10 cellular contexts compared by ENCODE assay signal in genomic region chr11:112082729-112083128, GRCh38. TPM values are rescaled to one million over a fixed set of nuclear protein-coding genes. Genes with fewer than 3 reads are reported as not detected.
DNase-seq lines count a peak whose midpoint lies in the region; ATAC-seq and TF ChIP-seq lines count a peak whose summit lies in the region.
"Had no signal": no experiment of that assay in that cellular context is flagged by ENCODE, and none has a peak within 500 bp of the region (broad histone marks: within the 10 kb centered on the region; RNA-seq: fewer than 3 reads in every experiment).

No MANE protein-coding gene starts in this region.

- TF ChIP-seq POLR2A in HCT116 (IDR thresholded peaks at IDR 0.05; ENCODE audit: borderline replicate concordance, extremely low read depth, insufficient read depth, insufficient read length), result no peak

- H3K56ac ChIP-seq in mesendoderm (ENCODE audit: low read length), result no peak overlapping the region

- H3K9me3 ChIP-seq in HCT116 (ENCODE audit: control insufficient read depth in 1 of 2, insufficient read depth in 1 of 2, low read depth in 1 of 2, low read length in 2 of 2) (no peaks in the 10 kb centered on the region), mesodermal cell (ENCODE audit: control insufficient read depth, low read length) (no peaks in the 10 kb centered on the region)
- H3K9me3 ChIP-seq: thoracic aorta had no signal

- H3K36me3 Mint-ChIP-seq in activated T-helper 17 cell treated with anti-CD3 and anti-CD28 coated beads, Interleukin-2, amount 50 U/mL, for 72 hours (ENCODE audit: low read depth), result peaks cover 99% of the 10 kb centered on the region
- peaks cover 43% of the 10 kb centered on the region for H3K36me3 Mint-ChIP-seq in osteocyte (ENCODE audit: unreplicated experiment)

- H3K18ac ChIP-seq in mesendoderm (ENCODE audit: low read length), result no peak overlapping the region

- no peaks in the 10 kb centered on the region for H4K20me1 ChIP-seq in HCT116 (ENCODE audit: insufficient read depth)

- H3K79me2 ChIP-seq in HCT116 (ENCODE audit: insufficient read depth, low read length) (peaks cover 40% of the 10 kb centered on the region), mesendoderm (ENCODE audit: control insufficient read depth, insufficient read depth, low read length) (peaks cover 20% of the 10 kb centered on the region)

- ATAC-seq in HCT116, result no peak
- peak; percentile 81 for ATAC-seq in activated T-helper 17 cell treated with anti-CD3 and anti-CD28 coated beads, Interleukin-2, amount 50 U/mL, for 72 hours (replicated peaks)

- H4K8ac ChIP-seq in mesendoderm (ENCODE audit: low read depth, low read length), result no peak overlapping the region

- H3K4me1 ChIP-seq in HCT116 (ENCODE audit: control insufficient read depth in 1 of 2, insufficient read depth in 2 of 2, low read length in 2 of 2) (peaks cover 0 to 11% of the 10 kb centered on the region in 2 experiments; a peak in 2 of 4 replicates), mesodermal cell (ENCODE audit: control insufficient read depth, insufficient read depth, low read length, poor library complexity, severe bottlenecking) (peaks cover 14% of the 10 kb centered on the region), mesendoderm (ENCODE audit: control insufficient read depth, low read depth, low read length) (no peaks in the 10 kb centered on the region)

- H3K9me2 ChIP-seq in HCT116 (ENCODE audit: insufficient read depth), result no peaks in the 10 kb centered on the region

- peak; percentile 54 for DNase-seq in AG20443 (ENCODE audit: low spot score)
- no peak for DNase-seq in HCT116 (ENCODE audit: low read depth, low spot score)
- no peak for DNase-seq in mesendoderm
- no peak for DNase-seq in NCI-H2171 (lab: John Stamatoyannopoulos, UW)
- no peak for DNase-seq in osteocyte (ENCODE audit: extremely low spot score, unreplicated experiment)
- no peak for DNase-seq in dermis blood vessel endothelial cell
- DNase-seq: NCI-H2029 treated with DMSO at 0.1 percent for 48 hours had no signal

- peaks cover 34% of the 10 kb centered on the region for H3K4me1 Mint-ChIP-seq in activated T-helper 17 cell treated with anti-CD3 and anti-CD28 coated beads, Interleukin-2, amount 50 U/mL, for 72 hours
- peaks cover 23% of the 10 kb centered on the region for H3K4me1 Mint-ChIP-seq in osteocyte (ENCODE audit: unreplicated experiment)

- peak overlapping the region; percentile 96 for H3K27ac Mint-ChIP-seq in activated T-helper 17 cell treated with anti-CD3 and anti-CD28 coated beads, Interleukin-2, amount 50 U/mL, for 72 hours
- no peak overlapping the region for H3K27ac Mint-ChIP-seq in osteocyte (ENCODE audit: unreplicated experiment)

- peaks cover 45 to 54% of the 10 kb centered on the region in 2 experiments for H3K36me3 ChIP-seq in HCT116 (ENCODE audit: control insufficient read depth in 1 of 2, insufficient read depth in 2 of 2, low read length in 2 of 2)
- peaks cover 70% of the 10 kb centered on the region for H3K36me3 ChIP-seq in mesodermal cell (ENCODE audit: control insufficient read depth, insufficient read depth, low read length)
- H3K36me3 ChIP-seq in mesendoderm (ENCODE audit: control insufficient read depth, insufficient read depth, low read length), result peaks cover 9% of the 10 kb centered on the region

- TF ChIP-seq RAD21 in HCT116 (IDR thresholded peaks at IDR 0.05; ENCODE audit: low read depth), result no peak

- H3K27me3 Mint-ChIP-seq in activated T-helper 17 cell treated with anti-CD3 and anti-CD28 coated beads, Interleukin-2, amount 50 U/mL, for 72 hours, result no peaks in the 10 kb centered on the region
- no peaks in the 10 kb centered on the region for H3K27me3 Mint-ChIP-seq in osteocyte (ENCODE audit: unreplicated experiment)

- H3K27ac ChIP-seq in HCT116 (ENCODE audit: low read depth, low read length) (no peak overlapping the region), mesodermal cell (ENCODE audit: low read depth, low read length, severe bottlenecking) (peak overlapping the region; percentile 85), mesendoderm (ENCODE audit: low read depth, low read length) (no peak overlapping the region)
- H3K27ac ChIP-seq: thoracic aorta had no signal

- no peak overlapping the region for H2AK5ac ChIP-seq in mesendoderm (ENCODE audit: low read length)

- no peak overlapping the region for H4K5ac ChIP-seq in mesendoderm (ENCODE audit: low read length)

- H3K79me1 ChIP-seq in mesendoderm (ENCODE audit: low read length), result peaks cover 12% of the 10 kb centered on the region

- intact Hi-C loops in HCT116 (cut with micrococcal nuclease), result no loop called here

- H2BK15ac ChIP-seq in mesendoderm (replicated peaks; ENCODE audit: low read depth), result no peak overlapping the region

- H3K4ac ChIP-seq in mesendoderm (ENCODE audit: low read depth, low read length), result no peak overlapping the region

- RAD21 ChIA-PET in HCT116 (lab: Charles Lee; ENCODE audit: low non-redundant PET in 1 of 2, low total read pairs in 2 of 2, uncharacterized antibody in 2 of 2, unreplicated experiment in 2 of 2), result no interaction called here

- H2AFZ ChIP-seq in HCT116 (ENCODE audit: low read depth, low read length, poor library complexity, severe bottlenecking), result no peak overlapping the region

- H3K4me2 ChIP-seq in HCT116 (ENCODE audit: low read length) (no peak overlapping the region), mesendoderm (ENCODE audit: low read length) (no peak overlapping the region)

- H3K4me3 Mint-ChIP-seq in activated T-helper 17 cell treated with anti-CD3 and anti-CD28 coated beads, Interleukin-2, amount 50 U/mL, for 72 hours, result peak overlapping the region; percentile 56
- H3K4me3 Mint-ChIP-seq in osteocyte (ENCODE audit: unreplicated experiment), result no peak overlapping the region

- H3K9ac ChIP-seq in HCT116 (ENCODE audit: low read length) (no peak overlapping the region), mesendoderm (ENCODE audit: low read length) (no peak overlapping the region)

- CTCF ChIA-PET in HCT116 (lab: Charles Lee), result no interaction called here

- POLR2A ChIA-PET in HCT116 (lab: Charles Lee), result no interaction called here

- no peak overlapping the region for H2BK5ac ChIP-seq in mesendoderm (ENCODE audit: low read length)

- H2BK120ac ChIP-seq in mesendoderm (ENCODE audit: low read depth, low read length), result no peak overlapping the region

- no peaks in the 10 kb centered on the region for H3K27me3 ChIP-seq in HCT116 (ENCODE audit: insufficient read depth, low read length)
- H3K27me3 ChIP-seq in mesendoderm (ENCODE audit: insufficient read depth, low read length, poor library complexity), result no peaks in the 10 kb centered on the region

- no TSS peak for BruUV-seq in HCT116 (replicated peaks; lab: Mats Ljungman, UMichigan)

- TF ChIP-seq CTCF in HCT116 (IDR thresholded peaks at IDR 0.05 in 2 of 3, conservative IDR thresholded peaks at IDR 0.05 in 1 of 3; ENCODE audit: borderline replicate concordance in 1 of 3, insufficient read depth in 1 of 3, low read depth in 2 of 3, low read length in 2 of 3) (no peak), osteocyte (IDR thresholded peaks at IDR 0.05) (no peak)

- H3K4me3 ChIP-seq in HCT116 (replicated peaks in 1 of 2; ENCODE audit: low read depth in 1 of 2, low read length in 2 of 2) (no peak overlapping the region), mesodermal cell (ENCODE audit: extremely low read depth, insufficient read depth, low read length, poor library complexity, severe bottlenecking) (no peak overlapping the region), mesendoderm (ENCODE audit: low read length) (no peak overlapping the region)
- H3K4me3 ChIP-seq: thoracic aorta had no signal

- WGBS in mesodermal cell (ENCODE audit: insufficient coverage in 2 of 2), 2 experiments, result 88 to 90% methylated on average over 3 to 4 of the region's 4 CpGs
- no CpG with 5 or more reads among the region's 4 CpGs for WGBS in mesendoderm (ENCODE audit: extremely low coverage, insufficient coverage, low lambda C conversion rate)

- no peak overlapping the region for H3K23ac ChIP-seq in mesendoderm (ENCODE audit: low read length)

- H3K9me3 Mint-ChIP-seq in activated T-helper 17 cell treated with anti-CD3 and anti-CD28 coated beads, Interleukin-2, amount 50 U/mL, for 72 hours, result no peaks in the 10 kb centered on the region
- H3K9me3 Mint-ChIP-seq in osteocyte (ENCODE audit: unreplicated experiment), result no peaks in the 10 kb centered on the region

RNA-seq across cellular contexts. Expression of gene TIMM8B, which starts 3.8 kb away (rescaled TPM):
- total RNA-seq in HCT116 (2021; ENCODE audit: unreplicated experiment), result 62.1 TPM
- 63.5 and 73.7 TPM in 2 replicates for polyA plus RNA-seq in HCT116 (2012)
- 10 to 100 TPM; 26.6 to 42.6 TPM for total RNA-seq in activated T-helper 17 cell treated with anti-CD3 and anti-CD28 coated beads, Interleukin-2, amount 50 U/mL, for 72 hours
- polyA plus RNA-seq in mesodermal cell (2013, experiment 1 of 2), result 60.8 TPM
- 63.5 TPM for polyA plus RNA-seq in mesodermal cell (2013, experiment 2 of 2)
- polyA plus RNA-seq in mesendoderm (2013, experiment 1 of 2), result 218 TPM
- polyA plus RNA-seq in mesendoderm (2013, experiment 2 of 2), result 226 TPM
- total RNA-seq in osteocyte, result 59.4 and 64.0 TPM in 2 replicates
- total RNA-seq in dermis blood vessel endothelial cell, result 43.8 and 54.6 TPM in 2 replicates

RNA-seq across cellular contexts. Expression of gene SDHD, which starts 3.9 kb away (rescaled TPM):
- total RNA-seq in HCT116 (2021; ENCODE audit: unreplicated experiment) (129 TPM), osteocyte (71.6 and 82.0 TPM in 2 replicates), dermis blood vessel endothelial cell (198 and 201 TPM in 2 replicates)
- 160 and 163 TPM in 2 replicates for polyA plus RNA-seq in HCT116 (2012)
- 100 to 1,000 TPM in 1 of 2 donors, 10 to 100 TPM in 1; 75.4 to 101 TPM for total RNA-seq in activated T-helper 17 cell treated with anti-CD3 and anti-CD28 coated beads, Interleukin-2, amount 50 U/mL, for 72 hours
- polyA plus RNA-seq in mesodermal cell (2013, experiment 1 of 2), result 72.0 TPM
- 78.2 TPM for polyA plus RNA-seq in mesodermal cell (2013, experiment 2 of 2)
- 71.8 TPM for polyA plus RNA-seq in mesendoderm (2013, experiment 1 of 2)
- 77.6 TPM for polyA plus RNA-seq in mesendoderm (2013, experiment 2 of 2)

RNA-seq across cellular contexts. Expression of gene NKAPD1, which starts 8.6 kb away (rescaled TPM):
- total RNA-seq in HCT116 (2021; ENCODE audit: unreplicated experiment), result 19.4 TPM
- 10.9 and 15.5 TPM in 2 replicates for polyA plus RNA-seq in HCT116 (2012)
- 10 to 100 TPM; 19.7 to 20.2 TPM for total RNA-seq in activated T-helper 17 cell treated with anti-CD3 and anti-CD28 coated beads, Interleukin-2, amount 50 U/mL, for 72 hours
- polyA plus RNA-seq in mesodermal cell (2013, experiment 1 of 2), result 20.5 TPM
- polyA plus RNA-seq in mesodermal cell (2013, experiment 2 of 2), result 30.7 TPM
- 36.0 TPM for polyA plus RNA-seq in mesendoderm (2013, experiment 1 of 2)
- 37.2 TPM for polyA plus RNA-seq in mesendoderm (2013, experiment 2 of 2)
- total RNA-seq in osteocyte, result 23.1 and 24.6 TPM in 2 replicates
- total RNA-seq in dermis blood vessel endothelial cell, result 17.9 and 22.0 TPM in 2 replicates

RNA-seq across cellular contexts. Expression of gene PIH1D2, which starts 8.9 kb away (rescaled TPM):
- 1.6 TPM for total RNA-seq in HCT116 (2021; ENCODE audit: unreplicated experiment)
- polyA plus RNA-seq in HCT116 (2012), result 0.55 and 0.72 TPM in 2 replicates
- under 1 TPM; 0.54 to 0.87 TPM for total RNA-seq in activated T-helper 17 cell treated with anti-CD3 and anti-CD28 coated beads, Interleukin-2, amount 50 U/mL, for 72 hours
- 1.5 TPM for polyA plus RNA-seq in mesodermal cell (2013, experiment 1 of 2)
- 3.6 TPM for polyA plus RNA-seq in mesodermal cell (2013, experiment 2 of 2)
- 0.80 TPM for polyA plus RNA-seq in mesendoderm (2013, experiment 1 of 2)
- polyA plus RNA-seq in mesendoderm (2013, experiment 2 of 2), result 0.77 TPM
- total RNA-seq in osteocyte, result 2.0 and 2.3 TPM in 2 replicates
- 0.93 and 1.4 TPM in 2 replicates for total RNA-seq in dermis blood vessel endothelial cell

RNA-seq across cellular contexts. Expression of gene DLAT, which starts 57.5 kb away (rescaled TPM):
- total RNA-seq in HCT116 (2021; ENCODE audit: unreplicated experiment) (68.1 TPM), osteocyte (26.3 and 26.4 TPM in 2 replicates), dermis blood vessel endothelial cell (25.5 and 41.6 TPM in 2 replicates)
- 18.0 and 24.6 TPM in 2 replicates for polyA plus RNA-seq in HCT116 (2012)
- 10 to 100 TPM; 27.4 to 49.1 TPM for total RNA-seq in activated T-helper 17 cell treated with anti-CD3 and anti-CD28 coated beads, Interleukin-2, amount 50 U/mL, for 72 hours
- polyA plus RNA-seq in mesodermal cell (2013, experiment 1 of 2), result 48.1 TPM
- 50.3 TPM for polyA plus RNA-seq in mesodermal cell (2013, experiment 2 of 2)
- polyA plus RNA-seq in mesendoderm (2013, experiment 1 of 2), result 48.7 TPM
- polyA plus RNA-seq in mesendoderm (2013, experiment 2 of 2), result 50.1 TPM
